ENCODE assay signal across 3 cellular contexts in genomic region chr15:56690733-56691132, GRCh38.
TF ChIP-seq lines count a peak whose summit lies in the region.

No MANE protein-coding gene starts in this region.

TF ChIP-seq in A549, 52 proteins besides CTCF, POLR2A, EP300 and RAD21:
- TF ChIP-seq CEBPB (IDR thresholded peaks at IDR 0.05) (no peak), HOXA7 (CRISPR knock-in tag; IDR thresholded peaks at IDR 0.05) (no peak), KDM5A (IDR thresholded peaks at IDR 0.05) (no peak), JUN (IDR thresholded peaks at IDR 0.05) (no peak), ZFP36 (IDR thresholded peaks at IDR 0.05; ENCODE audit: borderline replicate concordance, partially characterized antibody) (no peak), MAX (IDR thresholded peaks at IDR 0.05) (no peak), PBX3 (IDR thresholded peaks at IDR 0.05) (no peak), MAZ (IDR thresholded peaks at IDR 0.05; ENCODE audit: borderline replicate concordance, low read depth, low read length) (no peak), ELK1 (IDR thresholded peaks at IDR 0.05; ENCODE audit: low read depth, low read length) (no peak), HMGXB4 (CRISPR knock-in tag; IDR thresholded peaks at IDR 0.05; ENCODE audit: borderline replicate concordance) (no peak), NFE2L2 (conservative IDR thresholded peaks at IDR 0.05; ENCODE audit: low read length) (no peak), GATA3 (IDR thresholded peaks at IDR 0.05; ENCODE audit: borderline replicate concordance) (no peak), RFX5 (IDR thresholded peaks at IDR 0.05) (no peak), EHMT2 (IDR thresholded peaks at IDR 0.05; ENCODE audit: low read depth) (no peak), E2F6 (IDR thresholded peaks at IDR 0.05; ENCODE audit: borderline replicate concordance, low read depth) (no peak), MYC (IDR thresholded peaks at IDR 0.05; ENCODE audit: borderline replicate concordance, low read length) (no peak), KDM1A (IDR thresholded peaks at IDR 0.05; ENCODE audit: low read depth) (no peak)

TF ChIP-seq in K562, 482 proteins besides CTCF, POLR2A, EP300 and RAD21:
- no peak for TF ChIP-seq NCOA6 (IDR thresholded peaks at IDR 0.05)
- TF ChIP-seq HMBOX1 (IDR thresholded peaks at IDR 0.05): peak; percentile 73

TF ChIP-seq in H1, 55 proteins besides CTCF, POLR2A, EP300 and RAD21:
- peak; percentile 66 for TF ChIP-seq BRCA1 (IDR thresholded peaks at IDR 0.05; ENCODE audit: low read depth, low read length)
- no peak for TF ChIP-seq E2F6 (IDR thresholded peaks at IDR 0.05)
- no peak for TF ChIP-seq RXRA (IDR thresholded peaks at IDR 0.05; ENCODE audit: insufficient read depth, low read depth, low read length)
- TF ChIP-seq YY1 (IDR thresholded peaks at IDR 0.05; ENCODE audit: low read depth, low read length): no peak
- TF ChIP-seq CHD7 (IDR thresholded peaks at IDR 0.05; ENCODE audit: insufficient replicate concordance, low read length): no peak
- no peak for TF ChIP-seq RNF2 (IDR thresholded peaks at IDR 0.05; ENCODE audit: borderline replicate concordance, low read depth, low read length, missing control alignments, poor library complexity, severe bottlenecking)
- TF ChIP-seq CREB1 (IDR thresholded peaks at IDR 0.05): no peak
- TF ChIP-seq SP2 (IDR thresholded peaks at IDR 0.05; ENCODE audit: low read length): no peak
- TF ChIP-seq JUN (IDR thresholded peaks at IDR 0.05; ENCODE audit: low read depth, low read length): no peak
